In the genomic region with DNA sequence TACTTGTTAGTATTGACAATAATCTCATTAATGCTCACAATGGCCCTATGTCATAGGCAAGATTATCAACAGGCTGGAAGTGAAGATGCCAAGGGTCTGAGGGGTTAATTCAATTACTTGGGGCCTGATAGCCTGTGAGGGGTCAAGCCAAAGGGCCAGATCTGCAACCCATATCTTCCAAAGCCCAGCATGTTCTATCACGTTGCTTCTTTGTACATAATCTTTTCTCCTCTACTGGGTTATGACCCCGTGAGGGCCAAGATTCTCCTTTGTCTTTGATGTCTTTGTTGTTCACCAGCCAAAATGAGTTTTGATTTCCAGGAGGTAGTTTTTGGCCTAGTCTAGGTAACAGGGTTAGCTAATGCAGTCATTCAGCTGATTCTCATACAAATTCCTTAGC, we compare ENCODE assay signal across 30 cellular contexts.
"Had no signal": no experiment of that assay in that cellular context is flagged by ENCODE, and none has a peak within 500 bp of the region (broad histone marks: within the 10 kb centered on the region; RNA-seq: fewer than 3 reads in every experiment).

No MANE protein-coding gene starts in this region.

- H3K27ac ChIP-seq: adrenal gland, body of pancreas, esophagus muscularis mucosa, foreskin keratinocyte, gastrocnemius medialis, heart left ventricle had no signal

- H3K36me3 ChIP-seq: adrenal gland, esophagus muscularis mucosa, gastrocnemius medialis, heart left ventricle had no signal

- H3K4me1 ChIP-seq: adrenal gland, body of pancreas, foreskin keratinocyte, gastrocnemius medialis had no signal

- DNase-seq: activated CD4-positive, alpha-beta memory T cell treated with anti-CD3 and anti-CD28 coated beads, Interleukin-2, amount 10 ng/mL, durations not matched to agents 7 days and 5 days; activated CD4-positive, alpha-beta T cell treated with anti-CD3 and anti-CD28 coated beads for 1 hour; activated CD4-positive, alpha-beta T cell treated with anti-CD3 and anti-CD28 coated beads for 4 hours; activated CD4-positive, alpha-beta T cell treated with anti-CD3 and anti-CD28 coated beads, Interleukin-2, amount 10 ng/mL, durations not matched to agents 7 days and 5 days; activated CD4-positive, alpha-beta T cell treated with anti-CD3 and anti-CD28 coated beads, Interleukin-2, amount 50 U/mL, for 4 hours; activated CD8-positive, alpha-beta memory T cell treated with anti-CD3 and anti-CD28 coated beads, Interleukin-2, amount 50 U/mL, for 48 hours; activated gamma-delta T cell treated with Interleukin-2 at 50 U/mL for 16 hours; activated naive CD4-positive, alpha-beta T cell treated with anti-CD3 and anti-CD28 coated beads, Interleukin-2, amount 50 U/mL, for 16 hours; activated naive CD4-positive, alpha-beta T cell treated with Interleukin-2 at 50 U/mL for 16 hours; activated naive CD8-positive, alpha-beta T cell treated with anti-CD3 and anti-CD28 coated beads, Interleukin-2, amount 50 U/mL, for 24 hours; activated T-cell treated with anti-CD3 and anti-CD28 coated beads for 4 hours; activated T-cell treated with anti-CD3 and anti-CD28 coated beads, Interleukin-2, amount 50 U/mL, for 24 hours; activated T-cell treated with anti-CD3 and anti-CD28 coated beads, Interleukin-2, amount 50 U/mL, for 72 hours; adrenal gland; amygdala; aorta; body of pancreas; caudate nucleus; cortex of kidney; dermis blood vessel endothelial cell; effector memory CD4-positive, alpha-beta T cell; erythroblast; foreskin keratinocyte; gastrocnemius medialis; glutamatergic neuron; heart left ventricle; T-helper 2 cell had no signal

- H3K9me3 Mint-ChIP-seq: activated CD4-positive, alpha-beta memory T cell treated with anti-CD3 and anti-CD28 coated beads, Interleukin-2, amount 10 ng/mL, durations not matched to agents 7 days and 5 days; activated CD4-positive, alpha-beta T cell treated with anti-CD3 and anti-CD28 coated beads, Interleukin-2, amount 10 ng/mL, durations not matched to agents 7 days and 5 days; activated naive CD8-positive, alpha-beta T cell treated with anti-CD3 and anti-CD28 coated beads, Interleukin-2, amount 50 U/mL, for 24 hours; activated T-cell treated with anti-CD3 and anti-CD28 coated beads, Interleukin-2, amount 50 U/mL, for 24 hours; activated T-cell treated with anti-CD3 and anti-CD28 coated beads, Interleukin-2, amount 50 U/mL, for 72 hours had no signal

- H3K27ac Mint-ChIP-seq: activated CD4-positive, alpha-beta memory T cell treated with anti-CD3 and anti-CD28 coated beads, Interleukin-2, amount 10 ng/mL, durations not matched to agents 7 days and 5 days; activated CD4-positive, alpha-beta T cell treated with anti-CD3 and anti-CD28 coated beads, Interleukin-2, amount 10 ng/mL, durations not matched to agents 7 days and 5 days; activated naive CD8-positive, alpha-beta T cell; activated naive CD8-positive, alpha-beta T cell treated with anti-CD3 and anti-CD28 coated beads, Interleukin-2, amount 50 U/mL, for 24 hours; activated T-cell treated with anti-CD3 and anti-CD28 coated beads, Interleukin-2, amount 50 U/mL, for 24 hours; activated T-cell treated with anti-CD3 and anti-CD28 coated beads, Interleukin-2, amount 50 U/mL, for 72 hours; WTC11 had no signal

- H3K27me3 Mint-ChIP-seq: activated CD4-positive, alpha-beta memory T cell treated with anti-CD3 and anti-CD28 coated beads, Interleukin-2, amount 10 ng/mL, durations not matched to agents 7 days and 5 days; activated CD4-positive, alpha-beta T cell treated with anti-CD3 and anti-CD28 coated beads, Interleukin-2, amount 10 ng/mL, durations not matched to agents 7 days and 5 days; activated naive CD8-positive, alpha-beta T cell; activated naive CD8-positive, alpha-beta T cell treated with anti-CD3 and anti-CD28 coated beads, Interleukin-2, amount 50 U/mL, for 24 hours; activated T-cell treated with anti-CD3 and anti-CD28 coated beads, Interleukin-2, amount 50 U/mL, for 24 hours had no signal

- H3K27me3 ChIP-seq: adrenal gland, body of pancreas, esophagus muscularis mucosa, foreskin keratinocyte, gastrocnemius medialis, heart left ventricle had no signal

- H3K36me3 Mint-ChIP-seq: activated naive CD8-positive, alpha-beta T cell; WTC11 had no signal

- H3K4me3 ChIP-seq: adrenal gland, body of pancreas, esophagus muscularis mucosa, gastrocnemius medialis, heart left ventricle had no signal

- H3K4me3 Mint-ChIP-seq: activated CD4-positive, alpha-beta memory T cell treated with anti-CD3 and anti-CD28 coated beads, Interleukin-2, amount 10 ng/mL, durations not matched to agents 7 days and 5 days; activated CD4-positive, alpha-beta T cell treated with anti-CD3 and anti-CD28 coated beads, Interleukin-2, amount 10 ng/mL, durations not matched to agents 7 days and 5 days; activated naive CD8-positive, alpha-beta T cell; activated naive CD8-positive, alpha-beta T cell treated with anti-CD3 and anti-CD28 coated beads, Interleukin-2, amount 50 U/mL, for 24 hours; activated T-cell treated with anti-CD3 and anti-CD28 coated beads, Interleukin-2, amount 50 U/mL, for 24 hours; activated T-cell treated with anti-CD3 and anti-CD28 coated beads, Interleukin-2, amount 50 U/mL, for 72 hours; WTC11 had no signal

- ATAC-seq: activated naive CD8-positive, alpha-beta T cell treated with anti-CD3 and anti-CD28 coated beads, Interleukin-2, amount 50 U/mL, for 24 hours; activated T-cell treated with anti-CD3 and anti-CD28 coated beads, Interleukin-2, amount 50 U/mL, for 72 hours; body of pancreas; foreskin keratinocyte; gastrocnemius medialis; heart left ventricle; WTC11 had no signal

- H3K9me3 ChIP-seq: adrenal gland, body of pancreas, esophagus muscularis mucosa, gastrocnemius medialis, heart left ventricle had no signal

- H3K4me1 Mint-ChIP-seq: activated CD4-positive, alpha-beta memory T cell treated with anti-CD3 and anti-CD28 coated beads, Interleukin-2, amount 10 ng/mL, durations not matched to agents 7 days and 5 days; activated CD4-positive, alpha-beta T cell treated with anti-CD3 and anti-CD28 coated beads, Interleukin-2, amount 10 ng/mL, durations not matched to agents 7 days and 5 days; activated naive CD8-positive, alpha-beta T cell treated with anti-CD3 and anti-CD28 coated beads, Interleukin-2, amount 50 U/mL, for 24 hours had no signal
